In genomic region chr7:99143522-99143852, GRCh38 we compare ENCODE assay signal across 8 cellular contexts. TPM values are rescaled to one million over a fixed set of nuclear protein-coding genes. Genes with fewer than 3 reads are reported as not detected.
DNase-seq lines count a peak whose midpoint lies in the region; ATAC-seq and TF ChIP-seq lines count a peak whose summit lies in the region.

No MANE protein-coding gene starts in this region.

- no peaks in the 10 kb centered on the region for H4K20me1 ChIP-seq in MM.1S (ENCODE audit: insufficient read depth, low read length)

- no peaks in the 10 kb centered on the region for H3F3A ChIP-seq in MM.1S (ENCODE audit: insufficient read depth, low read length)

- peaks cover 7% of the 10 kb centered on the region for H3K4me1 Mint-ChIP-seq in Calu3 (ENCODE audit: low read depth, unreplicated experiment)

- H3K27ac ChIP-seq in MM.1S (ENCODE audit: low read length) (peak overlapping the region; percentile 18; the same call in 1 of the 2 replicates), rectal smooth muscle tissue (ENCODE audit: low read depth, low read length) (peak overlapping the region; percentile 92)

- H3K4me2 ChIP-seq in MM.1S (ENCODE audit: low read depth, low read length) = no peak overlapping the region

- peaks cover 39% of the 10 kb centered on the region for H3K36me3 Mint-ChIP-seq in Calu3 (ENCODE audit: insufficient read depth, unreplicated experiment)

- peaks cover 43% of the 10 kb centered on the region for H3K79me2 ChIP-seq in MM.1S (ENCODE audit: low read length)

- intact Hi-C loops in Calu3 (cut with micrococcal nuclease; ENCODE audit: unreplicated experiment) = loop anchor here (5.0 kb wide), 1 partner anchor 69 kb away; no protein-coding TSS in a partner anchor

- 0 out of 2 replicates have a peak, but pooled peaks cover 3% of the 10 kb centered on the region for H3K4me1 ChIP-seq in MM.1S (ENCODE audit: low read length)
- peaks cover 4% of the 10 kb centered on the region for H3K4me1 ChIP-seq in rectal smooth muscle tissue (ENCODE audit: control insufficient read depth, insufficient read depth, low read length)

- peak; percentile 35 for ATAC-seq in GM21528 (IDR thresholded peaks at IDR 0.05; ENCODE audit: low FRiP score, unreplicated experiment)

- H3K27ac Mint-ChIP-seq in Calu3 (ENCODE audit: unreplicated experiment) = peak overlapping the region; percentile 86

- no peaks in the 10 kb centered on the region for H3K27me3 Mint-ChIP-seq in Calu3 (ENCODE audit: unreplicated experiment)

- H3K27me3 ChIP-seq in MM.1S (replicated peaks; ENCODE audit: insufficient read depth, low read length) = no peaks in the 10 kb centered on the region
- H3K27me3 ChIP-seq in rectal smooth muscle tissue (ENCODE audit: control insufficient read depth, insufficient read depth, low read length) = no peaks in the 10 kb centered on the region

- TF ChIP-seq CTCF in Calu3 (IDR thresholded peaks at IDR 0.05; ENCODE audit: unreplicated experiment) (no peak), MM.1S (IDR thresholded peaks at IDR 0.05; ENCODE audit: low read length) (no peak), epithelial cell of proximal tubule (conservative IDR thresholded peaks at IDR 0.05; ENCODE audit: low read depth, low read length) (no peak)

- no peaks in the 10 kb centered on the region for H3K9me3 ChIP-seq in MM.1S (replicated peaks; ENCODE audit: insufficient read depth, low read length)

- no peaks in the 10 kb centered on the region for H3K9me3 Mint-ChIP-seq in Calu3 (ENCODE audit: low read depth, unreplicated experiment)

- H3K36me3 ChIP-seq in MM.1S (replicated peaks; ENCODE audit: insufficient read depth, low read length) = no peaks in the 10 kb centered on the region
- no peaks in the 10 kb centered on the region for H3K36me3 ChIP-seq in rectal smooth muscle tissue (ENCODE audit: control insufficient read depth, insufficient read depth, low read length)

- no peak overlapping the region for H2AFZ ChIP-seq in MM.1S (ENCODE audit: low read length)

- no peak for DNase-seq in Calu3
- DNase-seq in MM.1S = no peak
- DNase-seq in epithelial cell of proximal tubule (ENCODE audit: low read depth) = no peak
- DNase-seq in AML-193 (lab: John Stamatoyannopoulos, UW) = no peak
- DNase-seq in NCI-H1417 (lab: John Stamatoyannopoulos, UW) = no peak
- no peak for DNase-seq in RPMI8226

- BruUV-seq in Calu3 (replicated peaks; lab: Mats Ljungman, UMichigan) = no TSS peak

- peak overlapping the region; percentile 63 for H3K4me3 ChIP-seq in MM.1S (ENCODE audit: low read length)
- peak overlapping the region; percentile 68 for H3K4me3 ChIP-seq in epithelial cell of proximal tubule (ENCODE audit: low read depth, low read length)
- peak overlapping the region; percentile 53 for H3K4me3 ChIP-seq in rectal smooth muscle tissue (ENCODE audit: low read length)

- H3K9ac ChIP-seq in MM.1S (ENCODE audit: low read length) (peak overlapping the region; percentile 56; the same call in 1 of the 2 replicates), rectal smooth muscle tissue (ENCODE audit: low read length) (peak overlapping the region; percentile 21)

- H3K4me3 Mint-ChIP-seq in Calu3 (ENCODE audit: low read depth, unreplicated experiment) = peak overlapping the region; percentile 85

- CTCF ChIA-PET in Calu3 (lab: Charles Lee) = interaction anchor here (0.6 kb wide), 1 partner anchor 49 kb away, joined by 3 read pairs; no protein-coding TSS in a partner anchor

- H3K9me2 ChIP-seq in MM.1S (replicated peaks; ENCODE audit: insufficient read depth, low read length) = no peaks in the 10 kb centered on the region

RNA-seq across cellular contexts. Expression of gene SMURF1, which starts 0.4 kb away (rescaled TPM):
- total RNA-seq in Calu3 (2022) (28.2 and 29.7 TPM in 2 replicates), epithelial cell of proximal tubule (26.9 and 30.7 TPM in 2 replicates)
